Comparison of ENCODE assay signal across 9 cellular contexts in the genomic region with DNA sequence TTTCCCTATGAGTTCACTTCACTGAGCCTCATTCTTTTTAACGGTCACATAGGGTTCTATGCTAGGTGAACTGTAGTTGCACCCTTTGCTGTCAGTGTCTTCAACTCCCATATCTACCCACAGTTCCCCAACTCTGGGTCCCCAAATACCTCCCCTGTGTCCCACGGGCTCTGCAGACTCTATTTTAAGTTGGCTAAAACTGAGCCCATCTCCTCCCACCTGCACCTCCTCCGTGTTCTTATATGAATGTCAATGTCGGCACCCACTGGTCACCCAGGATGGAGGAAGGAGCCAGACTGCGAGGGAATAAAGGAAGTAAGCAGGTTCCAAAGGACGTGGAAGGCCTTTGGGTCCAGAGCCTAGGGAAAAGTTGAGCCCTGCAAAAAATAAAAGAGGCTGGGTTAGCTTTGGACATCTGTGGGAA. TPM values are rescaled to one million over a fixed set of nuclear protein-coding genes. Genes with fewer than 3 reads are reported as not detected.
A peak's percentile ranks its signal among the peaks of the same experiment; 100 is the strongest.
DNase-seq lines count a peak whose midpoint lies in the region; ATAC-seq and TF ChIP-seq lines count a peak whose summit lies in the region.
"Had no signal": no experiment of that assay in that cellular context is flagged by ENCODE, and none has a peak within 500 bp of the region (broad histone marks: within the 10 kb centered on the region; RNA-seq: fewer than 3 reads in every experiment).

No MANE protein-coding gene starts in this region.

- intact Hi-C loops in natural killer cell (cut with micrococcal nuclease): no loop called here

- H3K36me3 Mint-ChIP-seq in chondrocyte (ENCODE audit: low read depth) (no peaks in the 10 kb centered on the region), natural killer cell (no peaks in the 10 kb centered on the region)

- peaks cover 16% of the 10 kb centered on the region for H3K4me1 Mint-ChIP-seq in chondrocyte (ENCODE audit: low read depth)
- H3K4me1 Mint-ChIP-seq in natural killer cell: peaks cover 12 to 22% of the 10 kb centered on the region in 2 donors

- peak overlapping the region; percentile 53 for H3K4me3 ChIP-seq in AG09309 (ENCODE audit: control insufficient read depth, low read depth, low read length)
- peak overlapping the region; percentile 43 for H3K4me3 ChIP-seq in HUES64 (ENCODE audit: low read length)

- H3K9me3 Mint-ChIP-seq in chondrocyte (ENCODE audit: low read depth) (no peaks in the 10 kb centered on the region), natural killer cell (no peaks in the 10 kb centered on the region)

- H3K4me3 Mint-ChIP-seq in chondrocyte (ENCODE audit: unreplicated experiment) (peak overlapping the region; percentile 89), natural killer cell (peak overlapping the region; percentile 85)

- TF ChIP-seq CTCF in AG09309 (IDR thresholded peaks at IDR 0.05; ENCODE audit: control insufficient read depth, insufficient read depth, low read depth, low read length, missing control alignments): no peak
- TF ChIP-seq CTCF in chondrocyte (IDR thresholded peaks at IDR 0.05): no peak
- no peak for TF ChIP-seq CTCF in natural killer cell (IDR thresholded peaks at IDR 0.05)

- WGBS in HUES64: 78% methylated on average over 6 of the region's 6 CpGs

- no peaks in the 10 kb centered on the region for H3K27me3 ChIP-seq in HUES64 (ENCODE audit: insufficient read depth, low read length)

- H3K27ac ChIP-seq in HUES64 (ENCODE audit: low read depth, low read length): no peak overlapping the region
- H3K27ac ChIP-seq: KMS-11 had no signal

- no peak overlapping the region for H3K9ac ChIP-seq in HUES64 (ENCODE audit: low read depth, low read length)

- DNase-seq in AG09309 (ENCODE audit: low read depth) (no peak), chondrocyte (ENCODE audit: low spot score) (no peak), natural killer cell (no peak), SKM-1 treated with dmso at 0.1 percent for 144 hours (lab: John Stamatoyannopoulos, UW; ENCODE audit: unreplicated experiment) (no peak), activated gamma-delta T cell (lab: John Stamatoyannopoulos, UW) (no peak)
- DNase-seq in activated effector memory CD4-positive, alpha-beta T cell treated with anti-CD3 and anti-CD28 coated beads, Interleukin-2, amount 50 U/mL, for 16 hours: no peak

- H3K36me3 ChIP-seq in HUES64 (ENCODE audit: insufficient read depth, low read length): peaks cover 26% of the 10 kb centered on the region

- ATAC-seq in natural killer cell (no peak), GM19467 (IDR thresholded peaks at IDR 0.05; ENCODE audit: unreplicated experiment) (no peak)

- peak overlapping the region; percentile 76 for H3K27ac Mint-ChIP-seq in chondrocyte (ENCODE audit: unreplicated experiment)
- H3K27ac Mint-ChIP-seq in natural killer cell: peak overlapping the region; percentile 85 to 89

- no peaks in the 10 kb centered on the region for H3K27me3 Mint-ChIP-seq in chondrocyte (ENCODE audit: low read depth)
- no peaks in the 10 kb centered on the region for H3K27me3 Mint-ChIP-seq in natural killer cell (ENCODE audit: low read depth in 2 of 2)

- no peaks in the 10 kb centered on the region for H3K4me1 ChIP-seq in HUES64 (ENCODE audit: insufficient read depth, low read length)

- H3K9me3 ChIP-seq in HUES64 (ENCODE audit: insufficient read depth, low read depth, low read length): no peaks in the 10 kb centered on the region

RNA-seq across cellular contexts. Expression of gene PIN1, which starts 0.8 kb away (rescaled TPM):
- polyA plus RNA-seq in HUES64 (2013, experiment 1 of 2): 75.6 TPM
- polyA plus RNA-seq in HUES64 (2013, experiment 2 of 2): 70.8 TPM
- 64.5 to 78.4 TPM (median 65.5 TPM) in 3 replicates for total RNA-seq in chondrocyte
- total RNA-seq in natural killer cell: 10 to 100 TPM; 68.3 to 82.6 (median 74.8) TPM

RNA-seq across cellular contexts. Expression of gene UBL5, which starts 6.6 kb away (rescaled TPM):
- polyA plus RNA-seq in HUES64 (2013, experiment 1 of 2): 520 TPM
- polyA plus RNA-seq in HUES64 (2013, experiment 2 of 2): 548 TPM
- total RNA-seq in chondrocyte (265 to 294 TPM (median 265 TPM) in 3 replicates), natural killer cell (100 to 1,000 TPM; 193 to 239 (median 194) TPM)

RNA-seq across cellular contexts. Expression of gene FBXL12, which starts 15.4 kb away (rescaled TPM):
- 21.2 TPM for polyA plus RNA-seq in HUES64 (2013, experiment 1 of 2)
- polyA plus RNA-seq in HUES64 (2013, experiment 2 of 2): 20.5 TPM
- total RNA-seq in chondrocyte: 24.2 to 27.8 TPM (median 26.7 TPM) in 3 replicates
- total RNA-seq in natural killer cell: 10 to 100 TPM; 36.9 to 46.8 (median 43.6) TPM
